23 cellular contexts compared by ENCODE assay signal in the genomic region with DNA sequence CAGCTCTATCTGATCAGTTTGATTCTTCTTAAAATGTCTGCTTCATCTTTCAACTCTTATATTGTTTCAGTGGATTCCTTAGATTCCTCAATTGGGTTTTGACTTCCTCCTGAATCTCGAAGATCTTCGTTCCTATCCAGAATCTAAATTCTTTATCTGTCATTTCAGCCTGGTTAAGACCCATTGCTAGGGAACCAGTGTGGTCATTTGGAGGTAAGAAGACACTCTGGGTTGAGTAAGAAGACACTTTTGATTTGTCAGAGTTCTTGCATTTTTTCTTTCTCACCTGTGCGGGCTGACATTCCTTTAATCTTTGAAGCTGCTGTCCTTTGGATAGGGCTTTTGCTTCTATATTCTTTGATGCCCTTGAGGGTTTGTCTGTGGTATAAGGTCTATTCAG.
"Had no signal": no experiment of that assay in that cellular context is flagged by ENCODE, and none has a peak within 500 bp of the region (broad histone marks: within the 10 kb centered on the region; RNA-seq: fewer than 3 reads in every experiment).

No MANE protein-coding gene starts in this region.

- H3K27ac ChIP-seq: stomach, suprapubic skin, testis, thoracic aorta, thyroid gland, tibial artery, tibial nerve, transverse colon, upper lobe of left lung, upper lobe of right lung, uterus, vagina had no signal

- H3K27me3 ChIP-seq: stomach, suprapubic skin, testis, thyroid gland, tibial artery, tibial nerve, transverse colon, upper lobe of left lung, upper lobe of right lung, uterus, vagina had no signal

- DNase-seq: stimulated activated CD4-positive, alpha-beta T cell treated with anti-CD3 and anti-CD28 coated beads, Interleukin-2, amount 100 ng/mL, for 48 hours; stimulated activated CD4-positive, alpha-beta T cell treated with anti-CD3 and anti-CD28 coated beads, Interleukin-4, amount 100 ng/mL, for 1 hour; stimulated activated CD4-positive, alpha-beta T cell treated with anti-CD3 and anti-CD28 coated beads, Interleukin-4, amount 100 ng/mL, for 24 hours; stimulated activated CD4-positive, alpha-beta T cell treated with anti-CD3 and anti-CD28 coated beads, Interleukin-4, amount 100 ng/mL, for 4 hours; stimulated activated CD8-positive, alpha-beta memory T cell treated with anti-CD3 and anti-CD28 coated beads, Interleukin-4, amount 100 ng/mL, for 48 hours; stimulated activated naive B cell treated with anti-CD40 and anti-IgM and Interleukin-4, amounts not matched to agents 10 μg/mL and 1 μg/mL and 100 μg/mL, for 72 hours; stimulated activated naive CD4-positive, alpha-beta T cell; stimulated activated naive CD4-positive, alpha-beta T cell treated with Interleukin-2 at 50 U/mL for 16 hours; stimulated activated naive CD8-positive, alpha-beta T cell treated with anti-CD3 and anti-CD28 coated beads, Interleukin-15, amount 100 ng/mL, for 72 hours; stimulated activated naive CD8-positive, alpha-beta T cell treated with anti-CD3 and anti-CD28 coated beads, Interleukin-15, Interleukin-2, amounts not matched to agents 100 U/mL and 50 U/mL, for 24 hours; stomach; substantia nigra; testis; thyroid gland; tibial artery; transverse colon; upper lobe of left lung; upper lobe of right lung; uterus had no signal

- H3K4me3 ChIP-seq: stomach, suprapubic skin, testis, thoracic aorta, thyroid gland, tibial artery, tibial nerve, transverse colon, upper lobe of left lung, upper lobe of right lung, uterus, vagina had no signal

- H3K36me3 ChIP-seq: stomach, suprapubic skin, thoracic aorta, thyroid gland, tibial artery, tibial nerve, transverse colon, upper lobe of left lung, upper lobe of right lung, uterus, vagina had no signal

- H3K9me3 ChIP-seq: stomach, suprapubic skin, testis, thoracic aorta, thyroid gland, tibial artery, tibial nerve, transverse colon, upper lobe of left lung, upper lobe of right lung, uterus, vagina had no signal

- H3K4me1 ChIP-seq: stomach, testis, tibial artery, tibial nerve, transverse colon, upper lobe of left lung, upper lobe of right lung, uterus, vagina had no signal
